Comparison of ENCODE assay signal across 8 cellular contexts in genomic region chr14:100237735-100238418, GRCh38. TPM values are rescaled to one million over a fixed set of nuclear protein-coding genes. Genes with fewer than 3 reads are reported as not detected.
DNase-seq lines count a peak whose midpoint lies in the region; ATAC-seq and TF ChIP-seq lines count a peak whose summit lies in the region.

No MANE protein-coding gene starts in this region.

- peak overlapping the region; percentile 99 for H3K4ac ChIP-seq in mesendoderm (ENCODE audit: low read depth, low read length)

- H3K4me2 ChIP-seq in mesendoderm (ENCODE audit: low read length): peak overlapping the region; percentile 39

- WGBS in mesendoderm (ENCODE audit: extremely low coverage, insufficient coverage, low lambda C conversion rate): no CpG with 5 or more reads among the region's 64 CpGs

- H3K9ac ChIP-seq in duodenal mucosa (ENCODE audit: low read depth in 1 of 2, low read length in 2 of 2): peak overlapping the region; percentile 86 to 89
- peak overlapping the region; percentile 98 for H3K9ac ChIP-seq in mesendoderm (ENCODE audit: low read length)

- H2BK15ac ChIP-seq in mesendoderm (replicated peaks; ENCODE audit: low read depth): no peak overlapping the region

- CTCF ChIA-PET in HEK293 (lab: Yijun Ruan, JAX): interaction anchor here (1.7 kb wide), 1 partner anchor 8 kb away, joined by 4 read pairs; no protein-coding TSS in a partner anchor
- CTCF ChIA-PET in activated CD4-positive, alpha-beta T cell treated with anti-CD3 and anti-CD28 coated beads for 36 hours (lab: Charles Lee): interaction anchor here (1.3 to 5.9 kb wide), 2 partner anchors 14 to 45 kb away, joined by 4 to 76 read pairs; no protein-coding TSS in a partner anchor

- H3K79me1 ChIP-seq in mesendoderm (ENCODE audit: low read length): peaks cover 5% of the 10 kb centered on the region

- peaks cover 51% of the 10 kb centered on the region for H3K36me3 Mint-ChIP-seq in activated CD4-positive, alpha-beta T cell treated with anti-CD3 and anti-CD28 coated beads for 36 hours (ENCODE audit: low read depth)

- H3K23ac ChIP-seq in mesendoderm (ENCODE audit: low read length): peak overlapping the region; percentile 93

- H3K9me3 ChIP-seq in HEK293 (ENCODE audit: control insufficient read depth, insufficient read depth, low read depth, low read length) (no peaks in the 10 kb centered on the region), duodenal mucosa (ENCODE audit: control insufficient read depth in 1 of 2, low read length in 2 of 2) (no peaks in the 10 kb centered on the region)

- no peak for TF ChIP-seq CTCF in HEK293 (tag by site-specific recombination; IDR thresholded peaks at IDR 0.05)

- no peak for ATAC-seq in activated CD4-positive, alpha-beta T cell treated with anti-CD3 and anti-CD28 coated beads for 36 hours
- ATAC-seq in stimulated activated naive CD8-positive, alpha-beta T cell treated with anti-CD3 and anti-CD28 coated beads, Interleukin-15, amount 100 ng/mL, for 72 hours: peak; percentile 41
- ATAC-seq in GM18520 (IDR thresholded peaks at IDR 0.05; ENCODE audit: unreplicated experiment): no peak

- POLR2A ChIA-PET in HEK293 (lab: Yijun Ruan, JAX): interaction anchor here (0.6 to 4.7 kb wide), 5 partner anchors 10 to 24 kb away, joined by 3 to 30 read pairs (median 7); no protein-coding TSS in a partner anchor
- POLR2A ChIA-PET in activated CD4-positive, alpha-beta T cell treated with anti-CD3 and anti-CD28 coated beads for 36 hours (lab: Charles Lee): interaction anchor here (0.9 to 4.3 kb wide), 3 partner anchors 15 to 137 kb away, joined by 3 to 41 read pairs (median 6); a partner anchor contains a TSS

- H3K9me3 Mint-ChIP-seq in activated CD4-positive, alpha-beta T cell treated with anti-CD3 and anti-CD28 coated beads for 36 hours (ENCODE audit: low read depth): no peaks in the 10 kb centered on the region
- no peaks in the 10 kb centered on the region for H3K9me3 Mint-ChIP-seq in stimulated activated naive CD8-positive, alpha-beta T cell treated with anti-CD3 and anti-CD28 coated beads, Interleukin-15, amount 100 ng/mL, for 72 hours

- peak; percentile 79 for DNase-seq in ELR (ENCODE audit: low read depth)
- peak; percentile 47 for DNase-seq in NCI-H2171 (lab: John Stamatoyannopoulos, UW)
- peak; percentile 76 for DNase-seq in activated CD4-positive, alpha-beta T cell treated with anti-CD3 and anti-CD28 coated beads for 36 hours
- peak; percentile 68 for DNase-seq in mesendoderm
- DNase-seq in stimulated activated naive CD8-positive, alpha-beta T cell treated with anti-CD3 and anti-CD28 coated beads, Interleukin-15, amount 100 ng/mL, for 72 hours: peak; percentile 64 to 67

- intact Hi-C loops in activated CD4-positive, alpha-beta T cell treated with anti-CD3 and anti-CD28 coated beads for 36 hours (cut with DNase I, micrococcal nuclease): loop anchor here (1.0 to 5.0 kb wide), 12 partner anchors 17 to 1849 kb away; partner anchors contain the start of genes CYP46A1 (in 1 of the 2), DEGS2 (in 1 of the 2), EVL (in 1 of the 2) and HSP90AA1 (in 1 of the 2)

- no peak overlapping the region for H2AK5ac ChIP-seq in mesendoderm (ENCODE audit: low read length)

- H3K4me3 Mint-ChIP-seq in activated CD4-positive, alpha-beta T cell treated with anti-CD3 and anti-CD28 coated beads for 36 hours: peak overlapping the region; percentile 97
- peak overlapping the region; percentile 89 to 91 for H3K4me3 Mint-ChIP-seq in stimulated activated naive CD8-positive, alpha-beta T cell treated with anti-CD3 and anti-CD28 coated beads, Interleukin-15, amount 100 ng/mL, for 72 hours

- peaks cover 56% of the 10 kb centered on the region for H3K4me1 Mint-ChIP-seq in activated CD4-positive, alpha-beta T cell treated with anti-CD3 and anti-CD28 coated beads for 36 hours
- peaks cover 59% of the 10 kb centered on the region for H3K4me1 Mint-ChIP-seq in stimulated activated naive CD8-positive, alpha-beta T cell treated with anti-CD3 and anti-CD28 coated beads, Interleukin-15, amount 100 ng/mL, for 72 hours

- peak overlapping the region; percentile 96 for H3K4me3 ChIP-seq in HEK293 (ENCODE audit: low read depth, low read length)
- peak overlapping the region; percentile 85 to 90 for H3K4me3 ChIP-seq in duodenal mucosa (ENCODE audit: low read depth in 1 of 2, low read length in 2 of 2)
- H3K4me3 ChIP-seq in mesendoderm (ENCODE audit: low read length): peak overlapping the region; percentile 98

- H3K18ac ChIP-seq in mesendoderm (ENCODE audit: low read length): peak overlapping the region; percentile 99

- H3K27me3 ChIP-seq in duodenal mucosa (ENCODE audit: control insufficient read depth in 1 of 2, insufficient read depth in 2 of 2, low read length in 2 of 2): no peaks in the 10 kb centered on the region
- no peaks in the 10 kb centered on the region for H3K27me3 ChIP-seq in mesendoderm (ENCODE audit: insufficient read depth, low read length, poor library complexity)

- peak overlapping the region; percentile 70 for H2BK120ac ChIP-seq in mesendoderm (ENCODE audit: low read depth, low read length)

- no peaks in the 10 kb centered on the region for H3K27me3 Mint-ChIP-seq in activated CD4-positive, alpha-beta T cell treated with anti-CD3 and anti-CD28 coated beads for 36 hours
- no peaks in the 10 kb centered on the region for H3K27me3 Mint-ChIP-seq in stimulated activated naive CD8-positive, alpha-beta T cell treated with anti-CD3 and anti-CD28 coated beads, Interleukin-15, amount 100 ng/mL, for 72 hours

- H3K36me3 ChIP-seq in HEK293 (ENCODE audit: control insufficient read depth in 2 of 2, insufficient read depth in 1 of 2, low read length in 2 of 2) (peaks cover 13 to 19% of the 10 kb centered on the region in 2 experiments; a peak in 2 of 3 replicates), duodenal mucosa (ENCODE audit: control insufficient read depth in 1 of 2, insufficient read depth in 2 of 2, low read length in 2 of 2) (no peaks in the 10 kb centered on the region), mesendoderm (ENCODE audit: control insufficient read depth, insufficient read depth, low read length) (no peaks in the 10 kb centered on the region)

- H4K5ac ChIP-seq in mesendoderm (ENCODE audit: low read length): no peak overlapping the region

- H3K4me1 ChIP-seq in HEK293 (ENCODE audit: control insufficient read depth, insufficient read depth, low read length) (peaks cover 5% of the 10 kb centered on the region; the same call in 1 of the 2 replicates), duodenal mucosa (ENCODE audit: control insufficient read depth in 1 of 2, insufficient read depth in 2 of 2, low read length in 2 of 2) (peaks cover 33 to 44% of the 10 kb centered on the region in 2 donors), mesendoderm (ENCODE audit: control insufficient read depth, low read depth, low read length) (peaks cover 4% of the 10 kb centered on the region)

- H3K27ac ChIP-seq in HEK293 (ENCODE audit: extremely low read depth, low read depth, low read length): peak overlapping the region; percentile 98
- H3K27ac ChIP-seq in duodenal mucosa (ENCODE audit: low read depth, low read length): peak overlapping the region; percentile 97
- peak overlapping the region; percentile 98 for H3K27ac ChIP-seq in mesendoderm (ENCODE audit: low read depth, low read length)

- H3K79me2 ChIP-seq in mesendoderm (ENCODE audit: control insufficient read depth, insufficient read depth, low read length): peaks cover 85% of the 10 kb centered on the region

- no peak overlapping the region for H4K8ac ChIP-seq in mesendoderm (ENCODE audit: low read depth, low read length)

- H3K27ac Mint-ChIP-seq in activated CD4-positive, alpha-beta T cell treated with anti-CD3 and anti-CD28 coated beads for 36 hours: peak overlapping the region; percentile 96
- H3K27ac Mint-ChIP-seq in stimulated activated naive CD8-positive, alpha-beta T cell treated with anti-CD3 and anti-CD28 coated beads, Interleukin-15, amount 100 ng/mL, for 72 hours: peak overlapping the region; percentile 96 to 98

- peak overlapping the region; percentile 99 for H3K56ac ChIP-seq in mesendoderm (ENCODE audit: low read length)

- peak overlapping the region; percentile 89 for H2BK5ac ChIP-seq in mesendoderm (ENCODE audit: low read length)

TF ChIP-seq in HEK293, 187 proteins besides CTCF, POLR2A, EP300 and RAD21 (continues in another document):
- no peak for TF ChIP-seq ZNF76 (tag by site-specific recombination; IDR thresholded peaks at IDR 0.05; ENCODE audit: borderline replicate concordance, low read depth)
- no peak for TF ChIP-seq HOXC10 (CRISPR knock-in tag; IDR thresholded peaks at IDR 0.05)
- TF ChIP-seq ZNF362 (tag by site-specific recombination; IDR thresholded peaks at IDR 0.05): peak; percentile 79; the same call in 1 of the 2 replicates
- TF ChIP-seq ZNF629 (tag by site-specific recombination; IDR thresholded peaks at IDR 0.05): 0 out of 2 replicates have a peak, but pooled peaks have one; percentile 11
- TF ChIP-seq EGR2 (tag by site-specific recombination; IDR thresholded peaks at IDR 0.05; ENCODE audit: low read depth): no peak
- peak; percentile 66 for TF ChIP-seq ZNF660 (tag by site-specific recombination; IDR thresholded peaks at IDR 0.05)
- peak; percentile 91 for TF ChIP-seq PRDM1 (tag by site-specific recombination; IDR thresholded peaks at IDR 0.05)
- peak; percentile 84 for TF ChIP-seq ZNF335 (tag by site-specific recombination; conservative IDR thresholded peaks at IDR 0.05)
- TF ChIP-seq ZBTB20 (tag by site-specific recombination; IDR thresholded peaks at IDR 0.05): peak; percentile 41; the same call in 1 of the 2 replicates
- TF ChIP-seq ZNF416 (tag by site-specific recombination; IDR thresholded peaks at IDR 0.05): no peak
- no peak for TF ChIP-seq ZNF658 (tag by site-specific recombination; IDR thresholded peaks at IDR 0.05)
- TF ChIP-seq KLF10 (tag by site-specific recombination; IDR thresholded peaks at IDR 0.05): 0 out of 2 replicates have a peak, but pooled peaks have one; percentile 22

RNA-seq across cellular contexts. Expression of gene YY1, which starts 1.1 kb away (rescaled TPM):
- total RNA-seq in activated CD4-positive, alpha-beta T cell treated with anti-CD3 and anti-CD28 coated beads for 36 hours: 100 to 1,000 TPM in 1 of 2 experiments, 10 to 100 TPM in 1; 99.7 to 104 TPM
- polyA plus RNA-seq in mesendoderm (2013, experiment 1 of 2): 150 TPM
- polyA plus RNA-seq in mesendoderm (2013, experiment 2 of 2): 152 TPM
